Comparison of ENCODE assay signal across 11 cellular contexts in genomic region chr1:186983327-186983726, GRCh38.
A peak's percentile ranks its signal among the peaks of the same experiment; 100 is the strongest.
DNase-seq lines count a peak whose midpoint lies in the region; ATAC-seq and TF ChIP-seq lines count a peak whose summit lies in the region.
"Had no signal": no experiment of that assay in that cellular context is flagged by ENCODE, and none has a peak within 500 bp of the region (broad histone marks: within the 10 kb centered on the region; RNA-seq: fewer than 3 reads in every experiment).

No MANE protein-coding gene starts in this region.

- no peak overlapping the region for H3K4me3 ChIP-seq in astrocyte of the spinal cord (ENCODE audit: low read depth, low read length)
- no peak overlapping the region for H3K4me3 ChIP-seq in stomach smooth muscle (ENCODE audit: low read length in 2 of 2)
- H3K4me3 ChIP-seq: upper lobe of left lung had no signal

- DNase-seq in MV-4-11 (lab: John Stamatoyannopoulos, UW) (peak; percentile 94), astrocyte of the spinal cord (ENCODE audit: low read depth, low spot score) (peak; percentile 36), hepatic stellate cell (ENCODE audit: low spot score) (peak; percentile 46)
- DNase-seq in activated CD8-positive, alpha-beta memory T cell treated with anti-CD3 and anti-CD28 coated beads, Interleukin-2, amount 50 U/mL, for 4 hours = no peak
- no peak for DNase-seq in stimulated activated naive B cell treated with anti-CD40 and anti-IgM and Interleukin-4, amounts not matched to agents 10 μg/mL and 1 μg/mL and 100 μg/mL, for 72 hours
- DNase-seq: NCI-H1048 had no signal

- in situ Hi-C loops in astrocyte of the spinal cord (cut with HindIII; ENCODE audit: low sequenced_read_pairs) = no loop called here

- H3K4me1 Mint-ChIP-seq in stimulated activated naive B cell treated with anti-CD40 and anti-IgM and Interleukin-4, amounts not matched to agents 10 μg/mL and 1 μg/mL and 100 μg/mL, for 72 hours = peaks cover 2 to 7% of the 10 kb centered on the region in 2 donors

- peaks cover 7% of the 10 kb centered on the region for H3K4me1 ChIP-seq in stomach smooth muscle (ENCODE audit: control insufficient read depth, insufficient read depth, low read length)

- peak overlapping the region in 1 of 2 donors; percentile 64 for H3K9ac ChIP-seq in stomach smooth muscle (ENCODE audit: low read length in 2 of 2)
- H3K9ac ChIP-seq: parathyroid adenoma had no signal

- no peaks in the 10 kb centered on the region for H3K36me3 ChIP-seq in stomach smooth muscle (ENCODE audit: control insufficient read depth in 2 of 2, insufficient read depth in 2 of 2, low read length in 2 of 2)
- H3K36me3 ChIP-seq: upper lobe of left lung had no signal

- no peak for ATAC-seq in GM21528 (IDR thresholded peaks at IDR 0.05; ENCODE audit: low FRiP score, unreplicated experiment)
- no peak for ATAC-seq in stimulated activated naive B cell treated with anti-CD40 and anti-IgM and Interleukin-4, amounts not matched to agents 10 μg/mL and 1 μg/mL and 100 μg/mL, for 72 hours (replicated peaks)

- H3K27me3 Mint-ChIP-seq in stimulated activated naive B cell treated with anti-CD40 and anti-IgM and Interleukin-4, amounts not matched to agents 10 μg/mL and 1 μg/mL and 100 μg/mL, for 72 hours = peaks cover 0 to 4% of the 10 kb centered on the region in 2 donors

- no peak overlapping the region for H3K27ac Mint-ChIP-seq in stimulated activated naive B cell treated with anti-CD40 and anti-IgM and Interleukin-4, amounts not matched to agents 10 μg/mL and 1 μg/mL and 100 μg/mL, for 72 hours

- H3K9me3 Mint-ChIP-seq in stimulated activated naive B cell treated with anti-CD40 and anti-IgM and Interleukin-4, amounts not matched to agents 10 μg/mL and 1 μg/mL and 100 μg/mL, for 72 hours = peaks cover 0 to 1% of the 10 kb centered on the region in 2 donors

- no peak for TF ChIP-seq CTCF in astrocyte of the spinal cord (IDR thresholded peaks at IDR 0.05; ENCODE audit: low read depth, low read length)

- H3K27ac ChIP-seq in stomach smooth muscle (ENCODE audit: low read length) = peak overlapping the region; percentile 77
- H3K27ac ChIP-seq: parathyroid adenoma, upper lobe of left lung had no signal

- H3K36me3 Mint-ChIP-seq in stimulated activated naive B cell treated with anti-CD40 and anti-IgM and Interleukin-4, amounts not matched to agents 10 μg/mL and 1 μg/mL and 100 μg/mL, for 72 hours = no peaks in the 10 kb centered on the region
- H3K36me3 Mint-ChIP-seq: immature natural killer cell had no signal

- H3K27me3 ChIP-seq in stomach smooth muscle (ENCODE audit: control insufficient read depth in 1 of 2, insufficient read depth in 2 of 2, low read length in 2 of 2) = no peaks in the 10 kb centered on the region
- H3K27me3 ChIP-seq: upper lobe of left lung had no signal

- H3K4me3 Mint-ChIP-seq in stimulated activated naive B cell treated with anti-CD40 and anti-IgM and Interleukin-4, amounts not matched to agents 10 μg/mL and 1 μg/mL and 100 μg/mL, for 72 hours = no peak overlapping the region

- H3K9me3 ChIP-seq in stomach smooth muscle (ENCODE audit: control insufficient read depth in 2 of 2, low read length in 2 of 2) = no peaks in the 10 kb centered on the region
- H3K9me3 ChIP-seq: upper lobe of left lung had no signal

Comparison
In these comparisons a context has a peak if more than half of its experiments do, and no peak if none do; other contexts are left out.
1. DNase-seq: peak in MV-4-11 (single experiment), astrocyte of the spinal cord (single experiment) and hepatic stellate cell (single experiment); none in activated CD8-positive, alpha-beta memory T cell treated with anti-CD3 and anti-CD28 coated beads, Interleukin-2, amount 50 U/mL, for 4 hours (single experiment) and stimulated activated naive B cell treated with anti-CD40 and anti-IgM and Interleukin-4, amounts not matched to agents 10 μg/mL and 1 μg/mL and 100 μg/mL, for 72 hours (single experiment).